ENCODE assay signal across 14 cellular contexts in the genomic region with DNA sequence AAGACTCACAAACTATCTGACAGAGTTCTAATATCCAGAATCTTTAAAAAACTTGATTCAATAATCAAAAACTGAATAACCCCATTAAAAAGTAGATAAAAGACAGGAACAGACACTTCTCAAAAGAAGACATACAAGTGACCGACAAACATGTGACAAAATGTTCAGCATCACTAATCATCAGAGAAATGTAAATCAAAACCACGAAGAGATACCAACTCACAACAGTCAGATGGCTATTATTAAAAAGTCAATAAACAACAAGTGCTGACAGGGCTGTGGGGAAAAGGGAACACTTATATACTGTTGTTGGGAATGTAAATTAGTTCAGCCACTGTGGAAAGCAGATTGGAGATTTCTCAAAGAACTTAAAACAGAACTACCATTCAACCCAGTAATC.
"Had no signal": no experiment of that assay in that cellular context is flagged by ENCODE, and none has a peak within 500 bp of the region (broad histone marks: within the 10 kb centered on the region; RNA-seq: fewer than 3 reads in every experiment).

No MANE protein-coding gene starts in this region.

- ATAC-seq: activated CD4-positive, CD25-positive, alpha-beta regulatory T cell treated with anti-CD3 and anti-CD28 coated beads, Interleukin-2, amount 50 U/mL, for 24 hours; effector memory CD8-positive, alpha-beta T cell; left colon; lower lobe of right lung; psoas muscle; right lobe of liver had no signal

- H3K9me3 Mint-ChIP-seq: activated naive CD8-positive, alpha-beta T cell treated with anti-CD3 and anti-CD28 coated beads, Interleukin-2, amount 10 ng/mL, durations not matched to agents 7 days and 5 days; effector memory CD8-positive, alpha-beta T cell; neural crest cell had no signal

- H3K4me1 ChIP-seq: lower lobe of right lung, psoas muscle, right lobe of liver had no signal

- H3K4me3 ChIP-seq: lower lobe of right lung, psoas muscle, right lobe of liver, tibial artery had no signal

- H3K27ac ChIP-seq: lower lobe of right lung, psoas muscle, right lobe of liver, tibial artery had no signal

- H3K27me3 ChIP-seq: right lobe of liver, tibial artery had no signal

- H3K27ac Mint-ChIP-seq: activated naive CD8-positive, alpha-beta T cell treated with anti-CD3 and anti-CD28 coated beads, Interleukin-2, amount 10 ng/mL, durations not matched to agents 7 days and 5 days; effector memory CD8-positive, alpha-beta T cell; mesothelial cell of epicardium had no signal

- H3K27me3 Mint-ChIP-seq: activated naive CD8-positive, alpha-beta T cell treated with anti-CD3 and anti-CD28 coated beads, Interleukin-2, amount 10 ng/mL, durations not matched to agents 7 days and 5 days had no signal

- DNase-seq: activated naive CD4-positive, alpha-beta T cell; activated naive CD8-positive, alpha-beta T cell treated with anti-CD3 and anti-CD28 coated beads, Interleukin-2, amount 10 ng/mL, durations not matched to agents 7 days and 5 days; activated T-cell treated with anti-CD3 and anti-CD28 coated beads for 4 hours; dermis blood vessel endothelial cell; effector memory CD8-positive, alpha-beta T cell; lower lobe of right lung; psoas muscle; right lobe of liver; T-helper 9 cell; tibial artery had no signal

- H3K36me3 ChIP-seq: lower lobe of right lung, right lobe of liver, tibial artery had no signal

- H3K9me3 ChIP-seq: lower lobe of right lung, psoas muscle, right lobe of liver, tibial artery had no signal

- H3K36me3 Mint-ChIP-seq: activated naive CD8-positive, alpha-beta T cell treated with anti-CD3 and anti-CD28 coated beads, Interleukin-2, amount 10 ng/mL, durations not matched to agents 7 days and 5 days; mesothelial cell of epicardium had no signal

- H3K4me3 Mint-ChIP-seq: activated naive CD8-positive, alpha-beta T cell treated with anti-CD3 and anti-CD28 coated beads, Interleukin-2, amount 10 ng/mL, durations not matched to agents 7 days and 5 days; effector memory CD8-positive, alpha-beta T cell; mesothelial cell of epicardium; neural crest cell had no signal
